Comparison of ENCODE assay signal across 27 cellular contexts in genomic region chr2:217263796-217264195, GRCh38.
"Had no signal": no experiment of that assay in that cellular context is flagged by ENCODE, and none has a peak within 500 bp of the region (broad histone marks: within the 10 kb centered on the region; RNA-seq: fewer than 3 reads in every experiment).

No MANE protein-coding gene starts in this region.

- H3K4me3 ChIP-seq: breast epithelium, coronary artery, esophagus squamous epithelium, gastroesophageal sphincter, left lung, smooth muscle cell, thoracic aorta, upper lobe of right lung had no signal

- DNase-seq: activated CD4-positive, alpha-beta T cell treated with anti-CD3 and anti-CD28 coated beads for 4 hours; activated CD4-positive, alpha-beta T cell treated with anti-CD3 and anti-CD28 coated beads, Interleukin-2, amount 50 U/mL, for 48 hours; activated CD4-positive, CD25-positive, alpha-beta regulatory T cell; activated CD8-positive, alpha-beta memory T cell treated with anti-CD3 and anti-CD28 coated beads, Interleukin-2, amount 50 U/mL, for 48 hours; activated naive CD4-positive, alpha-beta T cell treated with anti-CD3 and anti-CD28 coated beads for 36 hours; activated naive CD8-positive, alpha-beta T cell treated with anti-CD3 and anti-CD28 coated beads, Interleukin-2, amount 10 ng/mL, durations not matched to agents 7 days and 5 days; activated T-cell treated with anti-CD3 and anti-CD28 coated beads, Interleukin-2, amount 50 U/mL, for 4 hours; amniotic stem cell; esophagus squamous epithelium; head of caudate nucleus; kidney; left lung; nucleus accumbens; stimulated activated CD4-positive, alpha-beta T cell treated with anti-CD3 and anti-CD28 coated beads, Interleukin-15, amount 100 ng/mL, for 24 hours; stimulated activated CD8-positive, alpha-beta memory T cell treated with anti-CD3 and anti-CD28 coated beads, Interleukin-4, amount 100 ng/mL, for 48 hours; stimulated activated naive CD4-positive, alpha-beta T cell; SW 1271; T-helper 17 cell; upper lobe of right lung had no signal

- FAIRE-seq: kidney had no signal

- H3K27me3 ChIP-seq: breast epithelium, gastroesophageal sphincter, left lung, upper lobe of right lung had no signal

- H3K27ac ChIP-seq: breast epithelium, coronary artery, esophagus squamous epithelium, left lung, parathyroid adenoma, thoracic aorta, upper lobe of right lung had no signal

- H3K36me3 ChIP-seq: breast epithelium, esophagus squamous epithelium, gastroesophageal sphincter, left lung, thoracic aorta, upper lobe of right lung had no signal

- H3K9me3 ChIP-seq: breast epithelium, thoracic aorta, upper lobe of right lung had no signal

- ATAC-seq: activated T-cell treated with anti-CD3 and anti-CD28 coated beads, Interleukin-2, amount 50 U/mL, for 4 hours; gastroesophageal sphincter; left lung; natural killer cell treated with Interleukin-12 subunit alpha and Interleukin-12 subunit beta and Interleukin-15 and Interleukin-18, amount 100 ng/mL, for 72 hours; sciatic nerve; T-helper 17 cell; upper lobe of right lung had no signal

- H3K4me1 ChIP-seq: breast epithelium, esophagus squamous epithelium, left lung, parathyroid adenoma, upper lobe of right lung had no signal
